ENCODE assay signal across 9 cellular contexts in the genomic region with DNA sequence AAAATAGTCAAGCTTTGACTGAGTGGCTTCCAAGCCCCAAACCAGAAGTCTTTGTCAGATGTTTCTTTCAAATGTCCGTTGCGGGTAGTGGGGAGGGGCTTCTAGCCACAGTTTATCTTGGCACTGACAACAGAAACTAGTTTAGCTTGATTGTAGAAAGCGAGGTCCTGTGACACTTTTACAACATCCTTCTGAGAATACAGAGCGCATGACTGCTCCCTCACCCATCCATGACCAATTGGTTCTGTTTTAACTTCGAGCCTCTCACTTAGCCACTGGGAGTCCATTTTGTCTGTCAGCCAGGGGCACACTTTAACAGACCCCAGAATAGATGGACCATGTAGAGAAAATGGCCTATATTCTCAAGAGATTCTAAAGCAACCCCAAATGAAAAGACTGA.
DNase-seq lines count a peak whose midpoint lies in the region; ATAC-seq lines count a peak whose summit lies in the region.
"Had no signal": no experiment of that assay in that cellular context is flagged by ENCODE, and none has a peak within 500 bp of the region (broad histone marks: within the 10 kb centered on the region; RNA-seq: fewer than 3 reads in every experiment).

No MANE protein-coding gene starts in this region.

- intact Hi-C loops in left colon (cut with DNase I, micrococcal nuclease) (no loop called here), left ventricle myocardium superior (cut with micrococcal nuclease) (no loop called here)

- ATAC-seq in GM18519 (IDR thresholded peaks at IDR 0.05; ENCODE audit: low FRiP score, unreplicated experiment): peak; percentile 96
- peak; percentile 86 for ATAC-seq in GM21786 (IDR thresholded peaks at IDR 0.05; ENCODE audit: unreplicated experiment)
- ATAC-seq in HG03558 (IDR thresholded peaks at IDR 0.05; ENCODE audit: extremely low read depth, unreplicated experiment): peak; percentile 54
- ATAC-seq in left colon: peak; percentile 47
- ATAC-seq in left ventricle myocardium superior: no peak

- DNase-seq in left colon (no peak), left ventricle myocardium superior (no peak), RKO (ENCODE audit: low spot score) (no peak), anterior cingulate cortex (lab: John Stamatoyannopoulos, UW) (no peak), ecto neural progenitor cell (ENCODE audit: low spot score) (no peak)
- DNase-seq: DND-41 had no signal
